Comparison of ENCODE assay signal across 33 cellular contexts in the genomic region with DNA sequence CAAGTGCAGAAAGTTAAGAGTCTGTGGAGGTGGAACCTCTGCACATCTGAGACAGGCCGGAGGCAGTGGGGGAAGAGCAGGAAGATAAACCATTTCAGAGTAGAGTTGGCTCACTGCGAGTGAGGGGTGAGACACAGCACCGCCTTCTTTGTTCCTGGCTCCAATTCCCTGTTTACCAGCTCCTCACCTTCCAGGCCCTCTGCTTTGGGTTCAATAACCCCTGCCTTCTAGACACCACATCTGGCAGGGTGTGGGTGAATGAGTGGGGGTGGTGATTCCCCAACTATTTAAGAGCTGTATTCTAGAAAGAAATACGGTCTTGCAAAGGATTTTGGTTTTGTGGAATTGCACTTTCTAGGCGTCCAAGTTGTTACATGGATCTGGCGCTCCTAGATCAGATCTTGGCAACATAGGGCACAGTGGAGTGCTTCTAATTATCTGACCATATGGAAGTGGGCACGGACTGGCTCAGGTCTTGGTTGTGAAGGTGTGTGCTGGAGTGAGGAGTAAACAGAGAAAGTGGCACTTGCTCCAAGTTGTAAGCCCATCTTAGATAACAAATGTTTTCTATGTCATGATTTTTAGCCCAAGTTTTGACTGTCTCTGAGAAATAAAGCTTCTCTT.
"Had no signal": no experiment of that assay in that cellular context is flagged by ENCODE, and none has a peak within 500 bp of the region (broad histone marks: within the 10 kb centered on the region; RNA-seq: fewer than 3 reads in every experiment).

No MANE protein-coding gene starts in this region.

- H3K9me3 Mint-ChIP-seq: activated B cell treated with CpG ODN at 0.5 μM for 24 hours; activated CD8-positive, alpha-beta T cell treated with anti-CD3 and anti-CD28 coated beads for 36 hours; activated naive CD4-positive, alpha-beta T cell treated with anti-CD3 and anti-CD28 coated beads for 36 hours; activated naive CD4-positive, alpha-beta T cell treated with anti-CD3 and anti-CD28 coated beads, Interleukin-2, amount 50 U/mL, for 24 hours; activated naive CD8-positive, alpha-beta T cell treated with anti-CD3 and anti-CD28 coated beads for 36 hours; activated naive CD8-positive, alpha-beta T cell treated with anti-CD3 and anti-CD28 coated beads, Interleukin-2, amount 50 U/mL, for 24 hours; activated T-helper 1 cell treated with anti-CD3 and anti-CD28 coated beads, Interleukin-12 subunit alpha, Interleukin-12 subunit beta, Interleukin-2, Interleukin-4 antibody, amounts not matched to agents 30 ng/mL and 10 ng/mL and 1 ng/mL, durations not matched to agents 14 hours and 24 hours and 36 hours; activated T-helper 2 cell treated with anti-CD3 and anti-CD28 coated beads, Interferon-gamma antibody, Interleukin-2, Interleukin-4, amounts not matched to agents 10 μg/mL and 5 μg/mL and 100 μg/mL, durations not matched to agents 14 hours and 24 hours and 36 hours; effector memory CD8-positive, alpha-beta T cell; T-helper 2 cell treated with Interferon-gamma antibody and Interleukin-4, amounts not matched to agents 5 μg/mL and 100 μg/mL, for 36 hours had no signal

- H3K27me3 ChIP-seq: adrenal gland, body of pancreas, dorsolateral prefrontal cortex had no signal

- H3K9me3 ChIP-seq: adrenal gland, body of pancreas had no signal

- H3K27me3 Mint-ChIP-seq: dendritic cell treated with granulocyte-macrophage colony-stimulating factor and Interleukin-4, amounts not matched to agents 40 ng/mL and 50 ng/mL, for 4 days had no signal

- H3K4me3 ChIP-seq: adrenal gland, body of pancreas, coronary artery, dorsolateral prefrontal cortex had no signal

- H3K4me1 ChIP-seq: adrenal gland, body of pancreas had no signal

- FAIRE-seq: frontal cortex had no signal

- H3K27ac Mint-ChIP-seq: activated B cell treated with CpG ODN at 0.5 μM for 24 hours; activated CD8-positive, alpha-beta T cell treated with anti-CD3 and anti-CD28 coated beads for 36 hours; activated naive CD4-positive, alpha-beta T cell treated with anti-CD3 and anti-CD28 coated beads for 36 hours; activated naive CD4-positive, alpha-beta T cell treated with anti-CD3 and anti-CD28 coated beads, Interleukin-2, amount 50 U/mL, for 24 hours; activated naive CD8-positive, alpha-beta T cell treated with anti-CD3 and anti-CD28 coated beads for 36 hours; activated naive CD8-positive, alpha-beta T cell treated with anti-CD3 and anti-CD28 coated beads, Interleukin-2, amount 50 U/mL, for 24 hours; activated T-helper 1 cell treated with anti-CD3 and anti-CD28 coated beads, Interleukin-12 subunit alpha, Interleukin-12 subunit beta, Interleukin-2, Interleukin-4 antibody, amounts not matched to agents 30 ng/mL and 10 ng/mL and 1 ng/mL, durations not matched to agents 14 hours and 24 hours and 36 hours; activated T-helper 2 cell treated with anti-CD3 and anti-CD28 coated beads, Interferon-gamma antibody, Interleukin-2, Interleukin-4, amounts not matched to agents 10 μg/mL and 5 μg/mL and 100 μg/mL, durations not matched to agents 14 hours and 24 hours and 36 hours; dendritic cell treated with granulocyte-macrophage colony-stimulating factor and Interleukin-4, amounts not matched to agents 40 ng/mL and 50 ng/mL, for 4 days; effector memory CD8-positive, alpha-beta T cell; T-helper 17 cell; T-helper 2 cell treated with Interferon-gamma antibody and Interleukin-4, amounts not matched to agents 5 μg/mL and 100 μg/mL, for 36 hours had no signal

- DNase-seq: activated B cell treated with CpG ODN at 0.5 μM for 24 hours; activated CD4-positive, alpha-beta T cell treated with anti-CD3 and anti-CD28 coated beads for 48 hours; activated CD4-positive, alpha-beta T cell treated with anti-CD3 and anti-CD28 coated beads, Interleukin-2, amount 50 U/mL, for 1 hour; activated CD4-positive, alpha-beta T cell treated with anti-CD3 and anti-CD28 coated beads, Interleukin-2, amount 50 U/mL, for 48 hours; activated CD8-positive, alpha-beta memory T cell treated with anti-CD3 and anti-CD28 coated beads for 24 hours; activated CD8-positive, alpha-beta T cell treated with anti-CD3 and anti-CD28 coated beads for 36 hours; activated effector memory CD4-positive, alpha-beta T cell treated with anti-CD3 and anti-CD28 coated beads, Interleukin-2, amount 50 U/mL, for 16 hours; activated naive CD4-positive, alpha-beta T cell treated with anti-CD3 and anti-CD28 coated beads for 36 hours; activated naive CD8-positive, alpha-beta T cell treated with anti-CD3 and anti-CD28 coated beads for 36 hours; activated naive CD8-positive, alpha-beta T cell treated with anti-CD3 and anti-CD28 coated beads, Interleukin-2, amount 50 U/mL, for 24 hours; activated T-cell treated with anti-CD3 and anti-CD28 coated beads, Interleukin-2, amount 50 U/mL, for 1 hour; activated T-cell treated with anti-CD3 and anti-CD28 coated beads, Interleukin-2, amount 50 U/mL, for 48 hours; adrenal gland; amygdala; aorta; body of pancreas; cerebellar nuclear complex; effector memory CD8-positive, alpha-beta T cell; foreskin fibroblast; T-helper 1 cell; T-helper 17 cell; T1000; WERI-Rb-1 had no signal

- H3K36me3 Mint-ChIP-seq: activated naive CD4-positive, alpha-beta T cell treated with anti-CD3 and anti-CD28 coated beads, Interleukin-2, amount 50 U/mL, for 24 hours; activated naive CD8-positive, alpha-beta T cell treated with anti-CD3 and anti-CD28 coated beads for 36 hours had no signal

- H3K36me3 ChIP-seq: adrenal gland, WERI-Rb-1 had no signal

- H3K27ac ChIP-seq: adrenal gland, body of pancreas, coronary artery, dorsolateral prefrontal cortex, epithelial cell of prostate, WERI-Rb-1 had no signal

- H3K4me3 Mint-ChIP-seq: activated B cell treated with CpG ODN at 0.5 μM for 24 hours; activated CD8-positive, alpha-beta T cell treated with anti-CD3 and anti-CD28 coated beads for 36 hours; activated naive CD4-positive, alpha-beta T cell treated with anti-CD3 and anti-CD28 coated beads for 36 hours; activated naive CD4-positive, alpha-beta T cell treated with anti-CD3 and anti-CD28 coated beads, Interleukin-2, amount 50 U/mL, for 24 hours; activated naive CD8-positive, alpha-beta T cell treated with anti-CD3 and anti-CD28 coated beads for 36 hours; activated naive CD8-positive, alpha-beta T cell treated with anti-CD3 and anti-CD28 coated beads, Interleukin-2, amount 50 U/mL, for 24 hours; activated T-helper 1 cell treated with anti-CD3 and anti-CD28 coated beads, Interleukin-12 subunit alpha, Interleukin-12 subunit beta, Interleukin-2, Interleukin-4 antibody, amounts not matched to agents 30 ng/mL and 10 ng/mL and 1 ng/mL, durations not matched to agents 14 hours and 24 hours and 36 hours; dendritic cell treated with granulocyte-macrophage colony-stimulating factor and Interleukin-4, amounts not matched to agents 40 ng/mL and 50 ng/mL, for 4 days; effector memory CD8-positive, alpha-beta T cell; T-helper 17 cell; T-helper 2 cell treated with Interferon-gamma antibody and Interleukin-4, amounts not matched to agents 5 μg/mL and 100 μg/mL, for 36 hours had no signal

- H3K4me1 Mint-ChIP-seq: activated B cell treated with CpG ODN at 0.5 μM for 24 hours; activated naive CD4-positive, alpha-beta T cell treated with anti-CD3 and anti-CD28 coated beads, Interleukin-2, amount 50 U/mL, for 24 hours; activated naive CD8-positive, alpha-beta T cell treated with anti-CD3 and anti-CD28 coated beads for 36 hours; activated naive CD8-positive, alpha-beta T cell treated with anti-CD3 and anti-CD28 coated beads, Interleukin-2, amount 50 U/mL, for 24 hours had no signal

- ATAC-seq: activated CD4-positive, CD25-positive, alpha-beta regulatory T cell treated with anti-CD3 and anti-CD28 coated beads, Interleukin-2, amount 50 U/mL, for 24 hours; activated CD8-positive, alpha-beta T cell treated with anti-CD3 and anti-CD28 coated beads for 36 hours; activated naive CD8-positive, alpha-beta T cell treated with anti-CD3 and anti-CD28 coated beads, Interleukin-2, amount 50 U/mL, for 24 hours; body of pancreas; effector memory CD8-positive, alpha-beta T cell; T-helper 17 cell had no signal
